In genomic region chr1:151050051-151050688, GRCh38 we compare ENCODE assay signal across 15 cellular contexts. TPM values are rescaled to one million over a fixed set of nuclear protein-coding genes. Genes with fewer than 3 reads are reported as not detected.
DNase-seq lines count a peak whose midpoint lies in the region; ATAC-seq and TF ChIP-seq lines count a peak whose summit lies in the region.
"Had no signal": no experiment of that assay in that cellular context is flagged by ENCODE, and none has a peak within 500 bp of the region (broad histone marks: within the 10 kb centered on the region; RNA-seq: fewer than 3 reads in every experiment).

No MANE protein-coding gene starts in this region.

- H3K4me3 Mint-ChIP-seq in CD4-positive, alpha-beta T cell: peak overlapping the region; percentile 93
- no peak overlapping the region for H3K4me3 Mint-ChIP-seq in activated naive CD8-positive, alpha-beta T cell
- H3K4me3 Mint-ChIP-seq in natural killer cell: peak overlapping the region; percentile 96
- H3K4me3 Mint-ChIP-seq: activated naive CD8-positive, alpha-beta T cell treated with anti-CD3 and anti-CD28 coated beads, Interleukin-2, amount 10 ng/mL, durations not matched to agents 7 days and 5 days had no signal

- H3K4me1 Mint-ChIP-seq in CD4-positive, alpha-beta T cell (ENCODE audit: low read depth): peaks cover 85% of the 10 kb centered on the region
- H3K4me1 Mint-ChIP-seq in activated naive CD8-positive, alpha-beta T cell (ENCODE audit: low read depth): peaks cover 83% of the 10 kb centered on the region
- peaks cover 69 to 75% of the 10 kb centered on the region in 2 donors for H3K4me1 Mint-ChIP-seq in natural killer cell

- DNase-seq in CD4-positive, alpha-beta T cell: no peak
- DNase-seq in natural killer cell (no peak), MV-4-11 (lab: John Stamatoyannopoulos, UW) (no peak), NCI-H82 treated with DMSO at 0.1 percent for 48 hours (lab: John Stamatoyannopoulos, UW; ENCODE audit: unreplicated experiment) (no peak), H7 (no peak)
- DNase-seq: activated CD8-positive, alpha-beta memory T cell treated with anti-CD3 and anti-CD28 coated beads for 24 hours; activated naive CD8-positive, alpha-beta T cell treated with anti-CD3 and anti-CD28 coated beads, Interleukin-2, amount 10 ng/mL, durations not matched to agents 7 days and 5 days; cerebellar nuclear complex; islet precursor cell; NCI-H2107; NCI-H774; Right ventricle myocardium superior had no signal

- ATAC-seq in CD4-positive, alpha-beta T cell (ENCODE audit: poor library complexity): no peak
- no peak for ATAC-seq in natural killer cell
- no peak for ATAC-seq in GM18873 (IDR thresholded peaks at IDR 0.05; ENCODE audit: low FRiP score, unreplicated experiment)

- no peak overlapping the region for H3K4me3 ChIP-seq in H7 (ENCODE audit: insufficient read depth, low read depth, low read length)

- no peaks in the 10 kb centered on the region for H3K9me3 ChIP-seq in CD4-positive, alpha-beta T cell (ENCODE audit: control insufficient read depth, low read length)

- peaks cover 24% of the 10 kb centered on the region for H3K36me3 ChIP-seq in H7 (replicated peaks; ENCODE audit: control insufficient read depth, insufficient read depth, low read length)

- POLR2A ChIA-PET in CD4-positive, alpha-beta T cell (lab: Charles Lee): interaction anchor here (1.0 to 6.7 kb wide), 8 partner anchors 9 to 107 kb away, joined by 4 to 144 read pairs (median 11); partner anchors contain the start of genes BNIPL, CDC42SE1, GABPB2 and MINDY1

- H3K27me3 Mint-ChIP-seq in CD4-positive, alpha-beta T cell: no peaks in the 10 kb centered on the region
- H3K27me3 Mint-ChIP-seq in activated naive CD8-positive, alpha-beta T cell: no peaks in the 10 kb centered on the region
- no peaks in the 10 kb centered on the region for H3K27me3 Mint-ChIP-seq in natural killer cell (ENCODE audit: low read depth in 2 of 2)
- H3K27me3 Mint-ChIP-seq: activated naive CD8-positive, alpha-beta T cell treated with anti-CD3 and anti-CD28 coated beads, Interleukin-2, amount 10 ng/mL, durations not matched to agents 7 days and 5 days had no signal

- no peak for TF ChIP-seq CTCF in CD4-positive, alpha-beta T cell (IDR thresholded peaks at IDR 0.05)
- TF ChIP-seq CTCF in natural killer cell (IDR thresholded peaks at IDR 0.05): no peak

- no peaks in the 10 kb centered on the region for H3K9me3 Mint-ChIP-seq in CD4-positive, alpha-beta T cell
- H3K9me3 Mint-ChIP-seq in activated naive CD8-positive, alpha-beta T cell (ENCODE audit: low read depth): no peaks in the 10 kb centered on the region
- no peaks in the 10 kb centered on the region for H3K9me3 Mint-ChIP-seq in natural killer cell
- H3K9me3 Mint-ChIP-seq: activated naive CD8-positive, alpha-beta T cell treated with anti-CD3 and anti-CD28 coated beads, Interleukin-2, amount 10 ng/mL, durations not matched to agents 7 days and 5 days had no signal

- H3K27ac Mint-ChIP-seq in CD4-positive, alpha-beta T cell: peak overlapping the region; percentile 90
- H3K27ac Mint-ChIP-seq in activated naive CD8-positive, alpha-beta T cell: peak overlapping the region; percentile 83
- H3K27ac Mint-ChIP-seq in natural killer cell: peak overlapping the region; percentile 98 to 99
- H3K27ac Mint-ChIP-seq: activated naive CD8-positive, alpha-beta T cell treated with anti-CD3 and anti-CD28 coated beads, Interleukin-2, amount 10 ng/mL, durations not matched to agents 7 days and 5 days had no signal

- peaks cover 66% of the 10 kb centered on the region for H3K36me3 Mint-ChIP-seq in CD4-positive, alpha-beta T cell (ENCODE audit: low read depth)
- H3K36me3 Mint-ChIP-seq in activated naive CD8-positive, alpha-beta T cell: peaks cover 8% of the 10 kb centered on the region
- H3K36me3 Mint-ChIP-seq in natural killer cell: peaks cover 25% of the 10 kb centered on the region

- TF ChIP-seq POLR2A in GM19193 (IDR thresholded peaks at IDR 0.05; ENCODE audit: extremely low read depth, insufficient read depth, insufficient read length): peak; percentile 4

- intact Hi-C loops in CD4-positive, alpha-beta T cell (cut with DNase I, micrococcal nuclease): no loop called here
- intact Hi-C loops in natural killer cell (cut with micrococcal nuclease): no loop called here

- H3K27me3 ChIP-seq in CD4-positive, alpha-beta T cell (ENCODE audit: control insufficient read depth, insufficient read depth, low read length): no peaks in the 10 kb centered on the region
- H3K27me3 ChIP-seq in H7 (ENCODE audit: control insufficient read depth, insufficient read depth, low read length): no peaks in the 10 kb centered on the region

- CTCF ChIA-PET in CD4-positive, alpha-beta T cell (lab: Charles Lee): interaction anchor here (0.7 to 8.3 kb wide), 5 partner anchors 8 to 26 kb away, joined by 3 to 58 read pairs (median 11); partner anchors contain the start of genes CDC42SE1, GABPB2 and MLLT11

- H3K27ac ChIP-seq in CD4-positive, alpha-beta T cell (ENCODE audit: low read depth, low read length): no peak overlapping the region

RNA-seq across cellular contexts. Expression of gene C1orf56, which starts 2.6 kb away (rescaled TPM):
- total RNA-seq in CD4-positive, alpha-beta T cell: 1 to 10 TPM in 1 of 2 experiments, under 1 TPM in 1; 0.58 to 1.2 TPM
- total RNA-seq in natural killer cell: 1 to 10 TPM; 1.6 to 3.3 (median 1.9) TPM
- 4.7 and 5.9 TPM in 2 replicates for total RNA-seq in H7 (2014; rRNA removed; shearing (Covaris generic))

RNA-seq across cellular contexts. Expression of gene CDC42SE1, which starts 9.3 kb away (rescaled TPM):
- 100 to 1,000 TPM; 401 to 404 TPM for total RNA-seq in CD4-positive, alpha-beta T cell
- total RNA-seq in natural killer cell: 100 to 1,000 TPM; 555 to 792 (median 752) TPM
- 72.1 and 78.6 TPM in 2 replicates for total RNA-seq in H7 (2014; rRNA removed; shearing (Covaris generic))

RNA-seq across cellular contexts. Expression of gene MLLT11, which starts 10.0 kb away (rescaled TPM):
- 1 to 10 TPM; 2.8 to 2.9 TPM for total RNA-seq in CD4-positive, alpha-beta T cell
- total RNA-seq in natural killer cell: 10 to 100 TPM; 11.2 to 18.6 (median 17.6) TPM
- total RNA-seq in H7 (2014; rRNA removed; shearing (Covaris generic)): 37.2 and 45.9 TPM in 2 replicates

RNA-seq across cellular contexts. Expression of gene BNIPL, which starts 13.8 kb away (rescaled TPM):
- total RNA-seq in CD4-positive, alpha-beta T cell: under 1 TPM; 0.30 to 0.42 TPM
- under 1 TPM; 0.28 to 0.39 (median 0.33) TPM for total RNA-seq in natural killer cell
- total RNA-seq in H7 (2014; rRNA removed; shearing (Covaris generic)): 0.48 and 0.96 TPM in 2 replicates

RNA-seq across cellular contexts. Expression of gene GABPB2, which starts 20.4 kb away (rescaled TPM):
- 10 to 100 TPM; 23.7 to 25.5 TPM for total RNA-seq in CD4-positive, alpha-beta T cell
- 10 to 100 TPM; 27.4 to 34.0 (median 30.6) TPM for total RNA-seq in natural killer cell
- total RNA-seq in H7 (2014; rRNA removed; shearing (Covaris generic)): 4.0 and 5.8 TPM in 2 replicates
